ENCODE assay signal across 1 cellular context in genomic region chr2:69724540-69725159, GRCh38.
TF ChIP-seq lines count a peak whose summit lies in the region.

No MANE protein-coding gene starts in this region.

TF ChIP-seq in HepG2, 621 proteins besides CTCF, POLR2A, EP300 and RAD21 (continued from another document and continues in another):
- TF ChIP-seq ATF2 (CRISPR knock-in tag; IDR thresholded peaks at IDR 0.05): 0 out of 2 replicates have a peak, but pooled peaks have one; percentile 37
- peak; percentile 85; the same call in 1 of the 2 replicates for TF ChIP-seq CBX5 (CRISPR knock-in tag; IDR thresholded peaks at IDR 0.05; ENCODE audit: borderline replicate concordance)
- TF ChIP-seq FOXA3 (CRISPR knock-in tag; IDR thresholded peaks at IDR 0.05): peak; percentile 52; the same call in 1 of the 2 replicates
- 0 out of 2 replicates have a peak, but pooled peaks have one; percentile 34 for TF ChIP-seq SPEN (CRISPR knock-in tag; IDR thresholded peaks at IDR 0.05; ENCODE audit: low read depth)
- peak; percentile 83 for TF ChIP-seq ZNF501 (CRISPR knock-in tag; IDR thresholded peaks at IDR 0.05)
- no peak for TF ChIP-seq ZNF12 (CRISPR knock-in tag; IDR thresholded peaks at IDR 0.05)
- TF ChIP-seq FOXP4 (CRISPR knock-in tag; IDR thresholded peaks at IDR 0.05): no peak
- TF ChIP-seq ZNF780A (CRISPR knock-in tag; IDR thresholded peaks at IDR 0.05): no peak
- TF ChIP-seq FOXC1 (CRISPR knock-in tag; IDR thresholded peaks at IDR 0.05; ENCODE audit: borderline replicate concordance): peak; percentile 61; the same call in 1 of the 2 replicates
- TF ChIP-seq NONO (IDR thresholded peaks at IDR 0.05): no peak
- no peak for TF ChIP-seq NONO (CRISPR knock-in tag; conservative IDR thresholded peaks at IDR 0.05)
- peak; percentile 62; the same call in 1 of the 2 replicates for TF ChIP-seq ZBTB25 (CRISPR knock-in tag; IDR thresholded peaks at IDR 0.05)
- 0 out of 2 replicates have a peak, but pooled peaks have one; percentile 38 for TF ChIP-seq KDM1A (CRISPR knock-in tag; IDR thresholded peaks at IDR 0.05)
- TF ChIP-seq KLF6 (CRISPR knock-in tag; IDR thresholded peaks at IDR 0.05): peak; percentile 61; the same call in 1 of the 2 replicates
- peak; percentile 85 for TF ChIP-seq ZNF605 (CRISPR knock-in tag; IDR thresholded peaks at IDR 0.05)
- peak; percentile 74 for TF ChIP-seq KDM2A (CRISPR knock-in tag; IDR thresholded peaks at IDR 0.05; ENCODE audit: borderline replicate concordance, low read depth)
- TF ChIP-seq YEATS2 (CRISPR knock-in tag; IDR thresholded peaks at IDR 0.05; ENCODE audit: borderline replicate concordance): peak; percentile 70; the same call in 1 of the 2 replicates
- no peak for TF ChIP-seq BCLAF1 (IDR thresholded peaks at IDR 0.05)
- no peak for TF ChIP-seq ATF1 (CRISPR knock-in tag; IDR thresholded peaks at IDR 0.05)
- TF ChIP-seq NFE2L2 (IDR thresholded peaks at IDR 0.05; ENCODE audit: low read length): peak; percentile 10; the same call in 1 of the 2 replicates
- no peak for TF ChIP-seq SP1 (IDR thresholded peaks at IDR 0.05)
- TF ChIP-seq SP1 (CRISPR knock-in tag; IDR thresholded peaks at IDR 0.05): peak; percentile 48; the same call in 1 of the 2 replicates
- TF ChIP-seq KDM4B (CRISPR knock-in tag; IDR thresholded peaks at IDR 0.05): peak; percentile 15; the same call in 1 of the 2 replicates
- TF ChIP-seq SP4 (CRISPR knock-in tag; IDR thresholded peaks at IDR 0.05): peak; percentile 43; the same call in 1 of the 2 replicates
- 0 out of 2 replicates have a peak, but pooled peaks have one; percentile 24 for TF ChIP-seq THRA (CRISPR knock-in tag; IDR thresholded peaks at IDR 0.05; ENCODE audit: borderline replicate concordance)
- peak; percentile 73; the same call in 1 of the 2 replicates for TF ChIP-seq ZSCAN9 (CRISPR knock-in tag; IDR thresholded peaks at IDR 0.05; ENCODE audit: borderline replicate concordance)
- peak; percentile 48; the same call in 1 of the 2 replicates for TF ChIP-seq BORCS8-MEF2B (CRISPR knock-in tag; IDR thresholded peaks at IDR 0.05)
- TF ChIP-seq MIER3 (CRISPR knock-in tag; IDR thresholded peaks at IDR 0.05; ENCODE audit: borderline replicate concordance): peak; percentile 94; the same call in 1 of the 2 replicates
- no peak for TF ChIP-seq ZFP90 (CRISPR knock-in tag; IDR thresholded peaks at IDR 0.05; ENCODE audit: borderline replicate concordance)
- TF ChIP-seq ZBTB33 (CRISPR knock-in tag; IDR thresholded peaks at IDR 0.05): peak; percentile 32; the same call in 1 of the 2 replicates
- TF ChIP-seq KMT2A (CRISPR knock-in tag; IDR thresholded peaks at IDR 0.05): 0 out of 2 replicates have a peak, but pooled peaks have one; percentile 48
- TF ChIP-seq ARID4A (CRISPR knock-in tag; IDR thresholded peaks at IDR 0.05; ENCODE audit: borderline replicate concordance): peak; percentile 39; the same call in 1 of the 2 replicates
- TF ChIP-seq ATM (IDR thresholded peaks at IDR 0.05; ENCODE audit: borderline replicate concordance): no peak
- TF ChIP-seq SIN3B (IDR thresholded peaks at IDR 0.05; ENCODE audit: low read length): peak; percentile 25; the same call in 1 of the 2 replicates
- TF ChIP-seq LCORL (IDR thresholded peaks at IDR 0.05): no peak
- TF ChIP-seq LCORL (CRISPR knock-in tag; IDR thresholded peaks at IDR 0.05): 0 out of 2 replicates have a peak, but pooled peaks have one; percentile 55
- peak; percentile 75; the same call in 1 of the 2 replicates for TF ChIP-seq SIX1 (CRISPR knock-in tag; IDR thresholded peaks at IDR 0.05; ENCODE audit: borderline replicate concordance)
- TF ChIP-seq NFKBIZ (CRISPR knock-in tag; IDR thresholded peaks at IDR 0.05): 0 out of 2 replicates have a peak, but pooled peaks have one; percentile 76
- TF ChIP-seq ZNF275 (CRISPR knock-in tag; IDR thresholded peaks at IDR 0.05; ENCODE audit: borderline replicate concordance): no peak
- TF ChIP-seq HOMEZ (CRISPR knock-in tag; IDR thresholded peaks at IDR 0.05; ENCODE audit: low read depth): peak; percentile 75; the same call in 1 of the 2 replicates
- peak; percentile 64 for TF ChIP-seq PPARG (CRISPR knock-in tag; conservative IDR thresholded peaks at IDR 0.05)
